ENCODE assay signal across 19 cellular contexts in genomic region chr9:91428927-91429351, GRCh38. TPM values are rescaled to one million over a fixed set of nuclear protein-coding genes. Genes with fewer than 3 reads are reported as not detected.
A peak's percentile ranks its signal among the peaks of the same experiment; 100 is the strongest.
DNase-seq lines count a peak whose midpoint lies in the region; ATAC-seq and TF ChIP-seq lines count a peak whose summit lies in the region.
"Had no signal": no experiment of that assay in that cellular context is flagged by ENCODE, and none has a peak within 500 bp of the region (broad histone marks: within the 10 kb centered on the region; RNA-seq: fewer than 3 reads in every experiment).

No MANE protein-coding gene starts in this region.

- peaks cover 30% of the 10 kb centered on the region for H3K79me2 ChIP-seq in KMS-11 (ENCODE audit: insufficient read depth, low read depth)

- TF ChIP-seq CTCF in AG10803 (conservative IDR thresholded peaks at IDR 0.05; ENCODE audit: low read length) (no peak), KMS-11 (conservative IDR thresholded peaks at IDR 0.05; ENCODE audit: low read depth, low read length) (no peak), cardiac fibroblast (IDR thresholded peaks at IDR 0.05; ENCODE audit: low read depth, low read length) (no peak)
- TF ChIP-seq CTCF in CD4-positive, alpha-beta T cell (IDR thresholded peaks at IDR 0.05): no peak

- no peak overlapping the region for H2BK12ac ChIP-seq in mesenchymal stem cell (ENCODE audit: low read length in 2 of 2)

- H3K27me3 ChIP-seq in KMS-11 (ENCODE audit: insufficient read depth, low read depth) (no peaks in the 10 kb centered on the region), mesenchymal stem cell (ENCODE audit: control insufficient read depth in 1 of 2, insufficient read depth in 1 of 2, low read length in 2 of 2) (no peaks in the 10 kb centered on the region)
- H3K27me3 ChIP-seq in CD4-positive, alpha-beta T cell (ENCODE audit: control insufficient read depth, insufficient read depth, low read length): no peaks in the 10 kb centered on the region
- H3K27me3 ChIP-seq: ovary, SJCRH30 had no signal

- H3K27ac Mint-ChIP-seq in activated T-cell treated with anti-CD3 and anti-CD28 coated beads, Interleukin-2, amount 50 U/mL, for 24 hours: no peak overlapping the region
- H3K27ac Mint-ChIP-seq in activated T-cell treated with anti-CD3 and anti-CD28 coated beads, Interleukin-2, amount 50 U/mL, for 72 hours: no peak overlapping the region
- no peak overlapping the region for H3K27ac Mint-ChIP-seq in CD4-positive, alpha-beta T cell

- H3K27ac ChIP-seq in KMS-11 (peak overlapping the region; percentile 95), mesenchymal stem cell (ENCODE audit: low read length, poor library complexity, severe bottlenecking) (no peak overlapping the region)
- H3K27ac ChIP-seq in CD4-positive, alpha-beta T cell (ENCODE audit: low read depth, low read length): no peak overlapping the region
- H3K27ac ChIP-seq: C4-2B, ovary, SJCRH30 had no signal

- H3K9ac ChIP-seq in KMS-11 (peak overlapping the region; percentile 58), mesenchymal stem cell (ENCODE audit: low read length) (peak overlapping the region; percentile 67)

- no peak overlapping the region for H3K4me3 Mint-ChIP-seq in activated T-cell treated with anti-CD3 and anti-CD28 coated beads, Interleukin-2, amount 50 U/mL, for 24 hours
- H3K4me3 Mint-ChIP-seq in activated T-cell treated with anti-CD3 and anti-CD28 coated beads, Interleukin-2, amount 50 U/mL, for 72 hours: peak overlapping the region in 1 of 2 donors; percentile 36
- H3K4me3 Mint-ChIP-seq in CD4-positive, alpha-beta T cell: no peak overlapping the region

- H3K14ac ChIP-seq in mesenchymal stem cell (ENCODE audit: low read length in 2 of 2): no peak overlapping the region

- no peak overlapping the region for H2BK5ac ChIP-seq in mesenchymal stem cell (ENCODE audit: low read depth, low read length, poor library complexity, severe bottlenecking)

- no peak overlapping the region for H4K8ac ChIP-seq in mesenchymal stem cell (ENCODE audit: low read length)

- no peak for ATAC-seq in activated T-cell treated with anti-CD3 and anti-CD28 coated beads, Interleukin-2, amount 50 U/mL, for 72 hours (replicated peaks in 1 of 2)
- no peak for ATAC-seq in CD4-positive, alpha-beta T cell (ENCODE audit: poor library complexity)
- ATAC-seq: mucosa of descending colon had no signal

- DNase-seq in AG10803 (ENCODE audit: low read depth) (peak; percentile 78), cardiac fibroblast (ENCODE audit: low read depth in 2 of 2) (peak; percentile 74 to 87), mesenchymal stem cell (no peak), head of caudate nucleus (no peak)
- DNase-seq in activated T-cell treated with anti-CD3 and anti-CD28 coated beads, Interleukin-2, amount 50 U/mL, for 24 hours: no peak
- DNase-seq in activated T-cell treated with anti-CD3 and anti-CD28 coated beads, Interleukin-2, amount 50 U/mL, for 72 hours: no peak
- DNase-seq in CD4-positive, alpha-beta T cell: no peak
- DNase-seq: activated effector memory CD4-positive, alpha-beta T cell treated with Interleukin-2 at 50 U/mL for 16 hours; EL; foreskin melanocyte; islet precursor cell; mucosa of descending colon; NCI-H2081 treated with DMSO at 0.1 percent for 48 hours; NCI-H774; ovary; SJCRH30 had no signal

- peaks cover 52% of the 10 kb centered on the region for H3K4me1 Mint-ChIP-seq in activated T-cell treated with anti-CD3 and anti-CD28 coated beads, Interleukin-2, amount 50 U/mL, for 24 hours (ENCODE audit: low read depth)
- peaks cover 52% of the 10 kb centered on the region for H3K4me1 Mint-ChIP-seq in activated T-cell treated with anti-CD3 and anti-CD28 coated beads, Interleukin-2, amount 50 U/mL, for 72 hours (ENCODE audit: low read depth)
- H3K4me1 Mint-ChIP-seq in CD4-positive, alpha-beta T cell (ENCODE audit: low read depth): peaks cover 20% of the 10 kb centered on the region

- H2AFZ ChIP-seq in KMS-11 (ENCODE audit: low read depth) (no peak overlapping the region), mesenchymal stem cell (ENCODE audit: low read depth, low read length) (no peak overlapping the region)

- H2BK120ac ChIP-seq in mesenchymal stem cell (ENCODE audit: low read depth, low read length): no peak overlapping the region

- H3K4me1 ChIP-seq in KMS-11 (ENCODE audit: low read depth, poor library complexity, severe bottlenecking) (peaks cover 92% of the 10 kb centered on the region), mesenchymal stem cell (ENCODE audit: control insufficient read depth, insufficient read depth, low read depth, low read length) (peaks cover 11% of the 10 kb centered on the region)
- H3K4me1 ChIP-seq: SJCRH30 had no signal

- no peaks in the 10 kb centered on the region for H3K36me3 ChIP-seq in KMS-11 (ENCODE audit: insufficient read depth)
- H3K36me3 ChIP-seq in mesenchymal stem cell (ENCODE audit: control insufficient read depth in 1 of 2, insufficient read depth in 2 of 2, low read depth in 1 of 2, low read length in 2 of 2): no peaks in the 10 kb centered on the region
- H3K36me3 ChIP-seq: ovary, SJCRH30 had no signal

- intact Hi-C loops in head of caudate nucleus (cut with DNase I): loop anchor here (5.0 to 10.0 kb wide), 2 partner anchors 392 to 514 kb away; no protein-coding TSS in a partner anchor
- intact Hi-C loops in CD4-positive, alpha-beta T cell (cut with DNase I, micrococcal nuclease): loop anchor here in 1 of 2 experiments (5.0 kb wide), 1 partner anchor 237 kb away; no protein-coding TSS in a partner anchor

- POLR2A ChIA-PET in CD4-positive, alpha-beta T cell (lab: Charles Lee): no interaction called here

- no peak overlapping the region for H3K23ac ChIP-seq in mesenchymal stem cell (ENCODE audit: low read length in 2 of 2)

- H3K9me3 ChIP-seq in mesenchymal stem cell (ENCODE audit: control insufficient read depth, low read length): no peaks in the 10 kb centered on the region
- H3K9me3 ChIP-seq in CD4-positive, alpha-beta T cell (ENCODE audit: control insufficient read depth, low read length): no peaks in the 10 kb centered on the region
- H3K9me3 ChIP-seq: mucosa of descending colon, ovary, SJCRH30 had no signal

- H3K4me3 ChIP-seq in AG10803 (ENCODE audit: low read length) (no peak overlapping the region), KMS-11 (IDR thresholded peaks at IDR 0.05; ENCODE audit: insufficient read depth, low read depth, low read length) (no peak overlapping the region), cardiac fibroblast (replicated peaks in 1 of 2; ENCODE audit: low read depth in 2 of 2, low read length in 2 of 2) (no peak overlapping the region), mesenchymal stem cell (ENCODE audit: insufficient read depth in 1 of 2, low read depth in 1 of 2, low read length in 2 of 2) (no peak overlapping the region)
- H3K4me3 ChIP-seq: GM12878, mucosa of descending colon, ovary, SJCRH30 had no signal

- no peak overlapping the region for H3K4ac ChIP-seq in mesenchymal stem cell (ENCODE audit: low read depth in 1 of 2, low read length in 2 of 2)

- CTCF ChIA-PET in CD4-positive, alpha-beta T cell (lab: Charles Lee): no interaction called here

- no peaks in the 10 kb centered on the region for H3K9me3 Mint-ChIP-seq in activated T-cell treated with anti-CD3 and anti-CD28 coated beads, Interleukin-2, amount 50 U/mL, for 24 hours
- H3K9me3 Mint-ChIP-seq in activated T-cell treated with anti-CD3 and anti-CD28 coated beads, Interleukin-2, amount 50 U/mL, for 72 hours: no peaks in the 10 kb centered on the region
- no peaks in the 10 kb centered on the region for H3K9me3 Mint-ChIP-seq in CD4-positive, alpha-beta T cell

- no peak overlapping the region for H4K91ac ChIP-seq in mesenchymal stem cell (ENCODE audit: low read length)

- no peak overlapping the region for H2BK15ac ChIP-seq in mesenchymal stem cell (ENCODE audit: low read depth, poor library complexity, severe bottlenecking)

- H3K4me2 ChIP-seq in KMS-11 (peak overlapping the region; percentile 99), mesenchymal stem cell (ENCODE audit: low read length, poor library complexity, severe bottlenecking) (no peak overlapping the region)

- peaks cover 1% of the 10 kb centered on the region for H3K79me1 ChIP-seq in mesenchymal stem cell (replicated peaks; ENCODE audit: low read length, poor library complexity, severe bottlenecking)

- no peak overlapping the region for H3K18ac ChIP-seq in mesenchymal stem cell (ENCODE audit: low read depth in 1 of 2, low read length in 2 of 2)

- no peak overlapping the region for H2AK5ac ChIP-seq in mesenchymal stem cell (ENCODE audit: low read length, severe bottlenecking)

- no peaks in the 10 kb centered on the region for H4K20me1 ChIP-seq in KMS-11 (ENCODE audit: insufficient read depth)

- peaks cover 6% of the 10 kb centered on the region for H3K36me3 Mint-ChIP-seq in activated T-cell treated with anti-CD3 and anti-CD28 coated beads, Interleukin-2, amount 50 U/mL, for 24 hours (ENCODE audit: low read depth)
- H3K36me3 Mint-ChIP-seq in activated T-cell treated with anti-CD3 and anti-CD28 coated beads, Interleukin-2, amount 50 U/mL, for 72 hours (ENCODE audit: insufficient read depth in 2 of 2): peaks cover 4 to 6% of the 10 kb centered on the region in 2 donors
- peaks cover 6% of the 10 kb centered on the region for H3K36me3 Mint-ChIP-seq in CD4-positive, alpha-beta T cell (ENCODE audit: low read depth)

- 71% methylated on average over 5 of the region's 5 CpGs for WGBS in mesenchymal stem cell

- H3K27me3 Mint-ChIP-seq in activated T-cell treated with anti-CD3 and anti-CD28 coated beads, Interleukin-2, amount 50 U/mL, for 24 hours: peaks cover 5% of the 10 kb centered on the region
- H3K27me3 Mint-ChIP-seq in activated T-cell treated with anti-CD3 and anti-CD28 coated beads, Interleukin-2, amount 50 U/mL, for 72 hours (ENCODE audit: low read depth): no peaks in the 10 kb centered on the region
- peaks cover 5% of the 10 kb centered on the region for H3K27me3 Mint-ChIP-seq in CD4-positive, alpha-beta T cell

RNA-seq across cellular contexts. Expression of gene NFIL3, which starts 5.3 kb away (rescaled TPM):
- 19.1 TPM for polyA plus RNA-seq in mesenchymal stem cell (2013, experiment 1 of 2)
- polyA plus RNA-seq in mesenchymal stem cell (2013, experiment 2 of 2): 19.4 TPM
- total RNA-seq in activated T-cell treated with anti-CD3 and anti-CD28 coated beads, Interleukin-2, amount 50 U/mL, for 72 hours: 100 to 1,000 TPM; 208 to 246 TPM
- 10 to 100 TPM; 31.0 to 32.4 TPM for total RNA-seq in CD4-positive, alpha-beta T cell

Comparison
In these comparisons a context has a peak if more than half of its experiments do, and no peak if none do; other contexts are left out.
1. DNase-seq: peak in AG10803 (single experiment) and cardiac fibroblast (2 of 2); none in mesenchymal stem cell (single experiment), head of caudate nucleus (0 of 42), activated T-cell treated with anti-CD3 and anti-CD28 coated beads, Interleukin-2, amount 50 U/mL, for 24 hours (single experiment), activated T-cell treated with anti-CD3 and anti-CD28 coated beads, Interleukin-2, amount 50 U/mL, for 72 hours (0 of 2) and CD4-positive, alpha-beta T cell (0 of 10).
2. RNA of gene NFIL3, which starts 5.3 kb away (total RNA-seq): 208 to 246 TPM in activated T-cell treated with anti-CD3 and anti-CD28 coated beads, Interleukin-2, amount 50 U/mL, for 72 hours; 31.0 to 32.4 TPM in CD4-positive, alpha-beta T cell; every median in the first group is over 4 times any median in the second.